Comparison of ENCODE assay signal across 1 cellular context in the genomic region with DNA sequence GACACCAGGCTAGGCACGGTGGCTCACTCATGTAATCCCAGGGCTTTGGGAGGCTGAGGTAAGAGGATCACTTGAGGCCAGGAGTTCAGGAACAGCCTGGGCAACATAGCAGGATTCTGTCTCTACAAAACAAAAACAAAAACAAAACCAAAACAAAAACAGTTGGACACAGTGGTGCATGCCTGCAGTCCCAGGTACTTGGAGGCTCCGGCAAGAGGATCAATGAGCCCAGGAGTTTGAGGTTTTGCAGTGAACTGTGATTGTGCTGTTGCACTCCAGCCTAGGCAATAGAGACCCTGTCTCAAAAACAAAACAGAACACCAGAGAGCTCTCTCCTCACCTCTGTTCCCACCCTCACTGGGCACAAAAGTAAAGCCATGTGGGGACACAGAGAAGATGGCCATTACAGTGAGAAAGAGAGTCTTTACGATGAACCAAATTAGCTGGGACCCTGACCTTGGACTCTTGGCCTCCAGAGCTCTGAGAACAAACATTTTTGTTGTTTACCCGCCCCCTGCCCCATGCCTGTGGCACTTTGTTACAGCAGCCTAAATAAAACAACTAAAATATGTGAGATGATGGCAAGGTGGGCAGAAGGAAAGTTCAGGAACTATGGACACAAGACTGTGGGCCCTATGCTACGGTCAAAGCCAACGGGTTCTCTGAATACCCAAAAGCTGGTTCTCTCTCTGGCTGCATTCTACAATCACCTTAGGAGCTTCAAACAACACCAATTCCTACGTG.
A peak's percentile ranks its signal among the peaks of the same experiment; 100 is the strongest.
TF ChIP-seq lines count a peak whose summit lies in the region.

No MANE protein-coding gene starts in this region.

TF ChIP-seq in HepG2, 621 proteins besides CTCF, POLR2A, EP300 and RAD21 (continued from another document):
- TF ChIP-seq, protein P1, sequence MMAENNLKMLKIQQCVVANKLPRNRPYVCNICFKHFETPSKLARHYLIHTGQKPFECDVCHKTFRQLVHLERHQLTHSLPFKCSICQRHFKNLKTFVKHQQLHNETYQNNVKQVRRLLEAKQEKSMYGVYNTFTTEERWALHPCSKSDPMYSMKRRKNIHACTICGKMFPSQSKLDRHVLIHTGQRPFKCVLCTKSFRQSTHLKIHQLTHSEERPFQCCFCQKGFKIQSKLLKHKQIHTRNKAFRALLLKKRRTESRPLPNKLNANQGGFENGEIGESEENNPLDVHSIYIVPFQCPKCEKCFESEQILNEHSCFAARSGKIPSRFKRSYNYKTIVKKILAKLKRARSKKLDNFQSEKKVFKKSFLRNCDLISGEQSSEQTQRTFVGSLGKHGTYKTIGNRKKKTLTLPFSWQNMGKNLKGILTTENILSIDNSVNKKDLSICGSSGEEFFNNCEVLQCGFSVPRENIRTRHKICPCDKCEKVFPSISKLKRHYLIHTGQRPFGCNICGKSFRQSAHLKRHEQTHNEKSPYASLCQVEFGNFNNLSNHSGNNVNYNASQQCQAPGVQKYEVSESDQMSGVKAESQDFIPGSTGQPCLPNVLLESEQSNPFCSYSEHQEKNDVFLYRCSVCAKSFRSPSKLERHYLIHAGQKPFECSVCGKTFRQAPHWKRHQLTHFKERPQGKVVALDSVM (CRISPR knock-in tag; IDR thresholded peaks at IDR 0.05), result peak; percentile 77
- TF ChIP-seq MEF2D (CRISPR knock-in tag; IDR thresholded peaks at IDR 0.05), result 0 out of 2 replicates have a peak, but pooled peaks have one; percentile 21
- peak; percentile 86 for TF ChIP-seq GATAD2A (CRISPR knock-in tag; IDR thresholded peaks at IDR 0.05)
- TF ChIP-seq, protein P2, sequence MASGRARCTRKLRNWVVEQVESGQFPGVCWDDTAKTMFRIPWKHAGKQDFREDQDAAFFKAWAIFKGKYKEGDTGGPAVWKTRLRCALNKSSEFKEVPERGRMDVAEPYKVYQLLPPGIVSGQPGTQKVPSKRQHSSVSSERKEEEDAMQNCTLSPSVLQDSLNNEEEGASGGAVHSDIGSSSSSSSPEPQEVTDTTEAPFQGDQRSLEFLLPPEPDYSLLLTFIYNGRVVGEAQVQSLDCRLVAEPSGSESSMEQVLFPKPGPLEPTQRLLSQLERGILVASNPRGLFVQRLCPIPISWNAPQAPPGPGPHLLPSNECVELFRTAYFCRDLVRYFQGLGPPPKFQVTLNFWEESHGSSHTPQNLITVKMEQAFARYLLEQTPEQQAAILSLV (CRISPR knock-in tag; IDR thresholded peaks at IDR 0.05; ENCODE audit: borderline replicate concordance), result no peak
- no peak for TF ChIP-seq ZNF296 (CRISPR knock-in tag; conservative IDR thresholded peaks at IDR 0.05)
- peak; percentile 36; the same call in 1 of the 2 replicates for TF ChIP-seq TBX2 (CRISPR knock-in tag; IDR thresholded peaks at IDR 0.05; ENCODE audit: borderline replicate concordance)
- no peak for TF ChIP-seq ZNF713 (CRISPR knock-in tag; IDR thresholded peaks at IDR 0.05)
- peak; percentile 90 for TF ChIP-seq HNF4A (CRISPR knock-in tag; IDR thresholded peaks at IDR 0.05)
- TF ChIP-seq ZNF761 (CRISPR knock-in tag; conservative IDR thresholded peaks at IDR 0.05), result 0 out of 2 replicates have a peak, but pooled peaks have one; percentile 33
- 0 out of 2 replicates have a peak, but pooled peaks have one; percentile 28 for TF ChIP-seq DNMT3B (CRISPR knock-in tag; conservative IDR thresholded peaks at IDR 0.05)
- TF ChIP-seq, protein P3, sequence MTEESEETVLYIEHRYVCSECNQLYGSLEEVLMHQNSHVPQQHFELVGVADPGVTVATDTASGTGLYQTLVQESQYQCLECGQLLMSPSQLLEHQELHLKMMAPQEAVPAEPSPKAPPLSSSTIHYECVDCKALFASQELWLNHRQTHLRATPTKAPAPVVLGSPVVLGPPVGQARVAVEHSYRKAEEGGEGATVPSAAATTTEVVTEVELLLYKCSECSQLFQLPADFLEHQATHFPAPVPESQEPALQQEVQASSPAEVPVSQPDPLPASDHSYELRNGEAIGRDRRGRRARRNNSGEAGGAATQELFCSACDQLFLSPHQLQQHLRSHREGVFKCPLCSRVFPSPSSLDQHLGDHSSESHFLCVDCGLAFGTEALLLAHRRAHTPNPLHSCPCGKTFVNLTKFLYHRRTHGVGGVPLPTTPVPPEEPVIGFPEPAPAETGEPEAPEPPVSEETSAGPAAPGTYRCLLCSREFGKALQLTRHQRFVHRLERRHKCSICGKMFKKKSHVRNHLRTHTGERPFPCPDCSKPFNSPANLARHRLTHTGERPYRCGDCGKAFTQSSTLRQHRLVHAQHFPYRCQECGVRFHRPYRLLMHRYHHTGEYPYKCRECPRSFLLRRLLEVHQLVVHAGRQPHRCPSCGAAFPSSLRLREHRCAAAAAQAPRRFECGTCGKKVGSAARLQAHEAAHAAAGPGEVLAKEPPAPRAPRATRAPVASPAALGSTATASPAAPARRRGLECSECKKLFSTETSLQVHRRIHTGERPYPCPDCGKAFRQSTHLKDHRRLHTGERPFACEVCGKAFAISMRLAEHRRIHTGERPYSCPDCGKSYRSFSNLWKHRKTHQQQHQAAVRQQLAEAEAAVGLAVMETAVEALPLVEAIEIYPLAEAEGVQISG (CRISPR knock-in tag; IDR thresholded peaks at IDR 0.05), result peak; percentile 46; the same call in 1 of the 2 replicates
- no peak for TF ChIP-seq REXO4 (CRISPR knock-in tag; IDR thresholded peaks at IDR 0.05; ENCODE audit: borderline replicate concordance)
- peak; percentile 61 for TF ChIP-seq SALL1 (CRISPR knock-in tag; IDR thresholded peaks at IDR 0.05)
- TF ChIP-seq, protein P4, sequence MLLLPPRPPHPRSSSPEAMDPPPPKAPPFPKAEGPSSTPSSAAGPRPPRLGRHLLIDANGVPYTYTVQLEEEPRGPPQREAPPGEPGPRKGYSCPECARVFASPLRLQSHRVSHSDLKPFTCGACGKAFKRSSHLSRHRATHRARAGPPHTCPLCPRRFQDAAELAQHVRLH (CRISPR knock-in tag; IDR thresholded peaks at IDR 0.05; ENCODE audit: borderline replicate concordance, low read depth), result 0 out of 2 replicates have a peak, but pooled peaks have one; percentile 38
- TF ChIP-seq ASH2L (IDR thresholded peaks at IDR 0.05; ENCODE audit: insufficient read length, low read depth, low read length), result peak; percentile 71
- TF ChIP-seq, protein P5, sequence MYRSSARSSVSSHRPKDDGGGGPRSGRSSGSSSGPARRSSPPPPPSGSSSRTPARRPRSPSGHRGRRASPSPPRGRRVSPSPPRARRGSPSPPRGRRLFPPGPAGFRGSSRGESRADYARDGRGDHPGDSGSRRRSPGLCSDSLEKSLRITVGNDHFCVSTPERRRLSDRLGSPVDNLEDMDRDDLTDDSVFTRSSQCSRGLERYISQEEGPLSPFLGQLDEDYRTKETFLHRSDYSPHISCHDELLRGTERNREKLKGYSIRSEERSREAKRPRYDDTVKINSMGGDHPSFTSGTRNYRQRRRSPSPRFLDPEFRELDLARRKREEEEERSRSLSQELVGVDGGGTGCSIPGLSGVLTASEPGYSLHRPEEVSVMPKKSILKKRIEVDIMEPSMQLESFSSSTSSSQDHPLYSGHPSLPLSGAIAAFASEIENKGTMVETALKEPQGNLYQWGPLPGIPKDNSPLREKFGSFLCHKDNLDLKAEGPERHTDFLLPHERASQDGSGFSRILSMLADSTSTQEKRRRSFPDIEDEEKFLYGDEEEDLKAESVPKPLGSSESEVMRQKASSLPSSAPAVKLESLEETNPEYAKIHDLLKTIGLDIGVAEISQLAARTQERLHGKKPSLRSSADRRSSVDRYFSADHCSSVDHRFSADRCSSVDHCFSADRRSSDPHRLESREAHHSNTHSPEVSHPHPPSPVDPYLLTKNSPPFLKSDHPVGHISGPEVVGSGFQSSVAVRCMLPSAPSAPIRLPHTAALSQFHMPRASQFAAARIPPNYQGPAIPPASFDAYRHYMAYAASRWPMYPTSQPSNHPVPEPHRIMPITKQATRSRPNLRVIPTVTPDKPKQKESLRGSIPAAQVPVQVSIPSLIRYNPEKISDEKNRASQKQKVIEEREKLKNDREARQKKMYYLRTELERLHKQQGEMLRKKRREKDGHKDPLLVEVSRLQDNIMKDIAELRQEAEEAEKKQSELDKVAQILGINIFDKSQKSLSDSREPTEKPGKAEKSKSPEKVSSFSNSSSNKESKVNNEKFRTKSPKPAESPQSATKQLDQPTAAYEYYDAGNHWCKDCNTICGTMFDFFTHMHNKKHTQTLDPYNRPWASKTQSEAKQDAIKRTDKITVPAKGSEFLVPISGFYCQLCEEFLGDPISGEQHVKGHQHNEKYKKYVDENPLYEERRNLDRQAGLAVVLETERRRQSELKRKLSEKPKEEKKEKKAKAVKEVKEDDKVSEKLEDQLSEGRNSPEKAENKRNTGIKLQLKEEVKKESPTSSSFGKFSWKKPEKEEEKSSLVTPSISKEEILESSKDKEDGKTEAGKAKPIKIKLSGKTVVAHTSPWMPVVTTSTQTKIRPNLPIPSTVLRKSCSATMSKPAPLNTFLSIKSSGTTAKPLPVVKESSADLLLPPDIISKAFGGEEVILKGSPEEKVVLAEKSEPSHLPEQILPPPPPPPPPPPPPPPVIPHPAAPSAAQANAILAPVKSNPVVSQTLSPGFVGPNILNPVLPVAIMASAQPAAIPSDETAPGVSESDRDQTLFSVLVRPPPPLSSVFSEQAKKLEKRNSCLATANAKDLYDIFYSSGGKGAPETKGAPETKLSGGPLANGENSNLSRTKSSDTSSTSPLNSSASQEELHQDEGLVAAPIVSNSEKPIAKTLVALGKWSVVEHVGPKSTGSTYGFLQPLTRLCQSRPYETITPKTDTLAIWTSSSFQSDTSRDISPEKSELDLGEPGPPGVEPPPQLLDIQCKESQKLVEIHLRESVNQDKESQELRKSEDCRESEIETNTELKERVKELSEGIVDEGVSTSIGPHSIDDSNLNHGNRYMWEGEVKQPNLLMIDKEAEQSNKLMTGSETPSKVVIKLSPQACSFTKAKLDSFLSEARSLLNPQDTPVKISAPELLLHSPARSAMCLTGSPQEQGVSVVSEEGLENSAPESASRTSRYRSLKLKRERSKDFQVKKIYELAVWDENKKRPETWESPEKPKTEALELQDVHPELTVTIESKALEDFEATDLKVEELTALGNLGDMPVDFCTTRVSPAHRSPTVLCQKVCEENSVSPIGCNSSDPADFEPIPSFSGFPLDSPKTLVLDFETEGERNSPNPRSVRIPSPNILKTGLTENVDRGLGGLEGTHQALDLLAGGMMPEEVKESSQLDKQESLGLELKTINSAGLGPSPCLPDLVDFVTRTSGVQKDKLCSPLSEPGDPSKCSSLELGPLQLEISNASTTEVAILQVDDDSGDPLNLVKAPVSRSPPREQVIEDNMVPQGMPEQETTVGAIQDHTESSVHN (CRISPR knock-in tag; IDR thresholded peaks at IDR 0.05), result no peak
- TF ChIP-seq ZFY (CRISPR knock-in tag; IDR thresholded peaks at IDR 0.05), result peak; percentile 32; the same call in 1 of the 2 replicates
- TF ChIP-seq MED1 (CRISPR knock-in tag; IDR thresholded peaks at IDR 0.05), result peak; percentile 69; the same call in 1 of the 2 replicates
- TF ChIP-seq ZNF788 (CRISPR knock-in tag; IDR thresholded peaks at IDR 0.05; ENCODE audit: borderline replicate concordance), result peak; percentile 31; the same call in 1 of the 2 replicates
- TF ChIP-seq, protein P6, sequence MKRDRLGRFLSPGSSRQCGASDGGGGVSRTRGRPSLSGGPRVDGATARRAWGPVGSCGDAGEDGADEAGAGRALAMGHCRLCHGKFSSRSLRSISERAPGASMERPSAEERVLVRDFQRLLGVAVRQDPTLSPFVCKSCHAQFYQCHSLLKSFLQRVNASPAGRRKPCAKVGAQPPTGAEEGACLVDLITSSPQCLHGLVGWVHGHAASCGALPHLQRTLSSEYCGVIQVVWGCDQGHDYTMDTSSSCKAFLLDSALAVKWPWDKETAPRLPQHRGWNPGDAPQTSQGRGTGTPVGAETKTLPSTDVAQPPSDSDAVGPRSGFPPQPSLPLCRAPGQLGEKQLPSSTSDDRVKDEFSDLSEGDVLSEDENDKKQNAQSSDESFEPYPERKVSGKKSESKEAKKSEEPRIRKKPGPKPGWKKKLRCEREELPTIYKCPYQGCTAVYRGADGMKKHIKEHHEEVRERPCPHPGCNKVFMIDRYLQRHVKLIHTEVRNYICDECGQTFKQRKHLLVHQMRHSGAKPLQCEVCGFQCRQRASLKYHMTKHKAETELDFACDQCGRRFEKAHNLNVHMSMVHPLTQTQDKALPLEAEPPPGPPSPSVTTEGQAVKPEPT (CRISPR knock-in tag; IDR thresholded peaks at IDR 0.05; ENCODE audit: low read depth), result no peak
- TF ChIP-seq NCOA2 (CRISPR knock-in tag; IDR thresholded peaks at IDR 0.05), result 0 out of 2 replicates have a peak, but pooled peaks have one; percentile 53
